ENCODE assay signal across 7 cellular contexts in the genomic region with DNA sequence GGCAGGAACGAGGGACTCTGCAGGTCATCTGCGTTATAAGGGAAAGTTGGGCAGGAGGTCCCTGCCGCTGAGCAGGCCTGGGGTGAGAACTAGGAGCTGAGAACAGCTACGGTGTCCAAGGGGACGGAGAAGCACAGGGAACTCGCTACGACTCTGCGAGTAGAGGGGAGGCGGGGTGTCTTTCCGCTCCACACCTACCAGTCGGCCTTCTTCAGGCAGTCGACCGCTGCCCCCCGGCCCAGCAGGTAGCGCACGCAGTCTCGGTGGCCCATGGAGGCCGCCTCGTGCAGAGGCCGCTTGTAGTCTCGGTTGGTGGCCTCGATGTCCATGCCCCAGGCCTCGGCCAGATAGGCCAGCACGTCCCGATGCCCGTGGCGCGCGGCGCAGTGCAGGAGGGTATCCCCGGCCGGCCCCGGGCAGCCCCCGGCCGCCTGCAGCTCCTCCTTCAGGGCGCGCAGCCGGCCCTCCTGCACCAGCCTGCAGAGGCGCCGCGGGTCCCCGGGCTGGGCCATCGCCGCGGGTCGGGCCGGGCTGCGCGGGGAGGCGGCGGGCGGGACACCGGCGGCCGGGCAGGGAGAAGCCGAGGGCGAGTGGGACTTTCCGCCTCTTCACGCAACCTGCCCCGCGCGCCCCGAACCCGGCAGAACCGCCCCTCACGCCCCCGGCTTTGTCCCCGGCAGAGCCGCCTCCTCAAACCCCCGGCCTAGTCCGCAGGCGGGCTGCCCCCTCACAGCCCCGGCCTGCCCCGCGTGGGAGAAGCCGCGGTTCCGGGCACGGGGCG. TPM values are rescaled to one million over a fixed set of nuclear protein-coding genes. Genes with fewer than 3 reads are reported as not detected.
DNase-seq lines count a peak whose midpoint lies in the region; ATAC-seq and TF ChIP-seq lines count a peak whose summit lies in the region.

No MANE protein-coding gene starts in this region.

- H3K79me1 ChIP-seq in neuronal stem cell (ENCODE audit: low read depth, low read length): peaks cover 6% of the 10 kb centered on the region

- peak overlapping the region; percentile 98 for H3K9ac ChIP-seq in neuronal stem cell (ENCODE audit: low read depth, low read length, poor library complexity)

- H4K8ac ChIP-seq in neuronal stem cell (ENCODE audit: low read depth, low read length): no peak overlapping the region

- no peaks in the 10 kb centered on the region for H3K9me3 ChIP-seq in neuronal stem cell (replicated peaks in 1 of 2; ENCODE audit: control insufficient read depth in 2 of 2, insufficient read depth in 1 of 2, low read depth in 1 of 2, low read length in 2 of 2)
- no peaks in the 10 kb centered on the region for H3K9me3 ChIP-seq in upper lobe of right lung

- H3K14ac ChIP-seq in neuronal stem cell (ENCODE audit: low read length): peak overlapping the region; percentile 97

- H3K4me3 ChIP-seq in foreskin fibroblast (ENCODE audit: low read depth in 1 of 2, low read length in 2 of 2) (peak overlapping the region; percentile 68 to 75), neuronal stem cell (ENCODE audit: low read length in 2 of 2) (peak overlapping the region; percentile 92 to 97), upper lobe of right lung (peak overlapping the region; percentile 97)

- peak overlapping the region; percentile 87 for H4K91ac ChIP-seq in neuronal stem cell (ENCODE audit: low read depth, low read length, poor library complexity)

- peak overlapping the region; percentile 57 for H2AK5ac ChIP-seq in neuronal stem cell (ENCODE audit: low read depth, low read length)

- H3K27me3 Mint-ChIP-seq in activated T-cell treated with anti-CD3 and anti-CD28 coated beads, Interleukin-2, amount 50 U/mL, for 72 hours (ENCODE audit: low read depth): no peaks in the 10 kb centered on the region

- H3K27ac ChIP-seq in neuronal stem cell (replicated peaks; ENCODE audit: low read length): peak overlapping the region; percentile 54
- peak overlapping the region; percentile 81 for H3K27ac ChIP-seq in upper lobe of right lung

- H3K27ac Mint-ChIP-seq in activated T-cell treated with anti-CD3 and anti-CD28 coated beads, Interleukin-2, amount 50 U/mL, for 72 hours: peak overlapping the region; percentile 54

- H3K9me3 Mint-ChIP-seq in activated T-cell treated with anti-CD3 and anti-CD28 coated beads, Interleukin-2, amount 50 U/mL, for 72 hours: no peaks in the 10 kb centered on the region

- peak overlapping the region; percentile 96 for H3K18ac ChIP-seq in neuronal stem cell (ENCODE audit: low read length)

- H3K4me2 ChIP-seq in neuronal stem cell (ENCODE audit: insufficient read depth, low read length, poor library complexity, severe bottlenecking): peak overlapping the region; percentile 96

- peak overlapping the region; percentile 98 for H2AFZ ChIP-seq in neuronal stem cell (ENCODE audit: low read length)

- TF ChIP-seq CTCF in foreskin fibroblast (IDR thresholded peaks at IDR 0.05; ENCODE audit: low read depth, low read length) (no peak), upper lobe of right lung (IDR thresholded peaks at IDR 0.05) (no peak)

- H3K36me3 Mint-ChIP-seq in activated T-cell treated with anti-CD3 and anti-CD28 coated beads, Interleukin-2, amount 50 U/mL, for 72 hours (ENCODE audit: insufficient read depth in 2 of 2): peaks cover 3 to 15% of the 10 kb centered on the region in 2 donors

- peak; percentile 52 for TF ChIP-seq POLR2A in GM18505 (IDR thresholded peaks at IDR 0.05; ENCODE audit: borderline replicate concordance, extremely low read depth, insufficient read depth, insufficient read length)

- H2BK120ac ChIP-seq in neuronal stem cell (ENCODE audit: low read depth, low read length): no peak overlapping the region

- no peak overlapping the region for H2BK12ac ChIP-seq in neuronal stem cell (ENCODE audit: low read length)

- peak; percentile 0 for DNase-seq in NCI-H526 treated with DMSO at 0.1 percent for 48 hours (lab: John Stamatoyannopoulos, UW)
- DNase-seq in activated T-cell treated with anti-CD3 and anti-CD28 coated beads, Interleukin-2, amount 50 U/mL, for 72 hours: peak; percentile 62 to 63
- DNase-seq in foreskin fibroblast: peak in 1 of 2 donors; percentile 56
- peak; percentile 61 for DNase-seq in neuronal stem cell (ENCODE audit: low spot score)
- peak; percentile 74 for DNase-seq in upper lobe of right lung

- WGBS in neuronal stem cell (ENCODE audit: extremely low coverage in 2 of 2, insufficient read length in 2 of 2, insufficient replicate concordance in 1 of 2), 2 donors: no CpG with 5 or more reads among the region's 80 CpGs

- H3K4me1 ChIP-seq in neuronal stem cell (ENCODE audit: control insufficient read depth in 2 of 2, insufficient read depth in 1 of 2, low read depth in 1 of 2, low read length in 2 of 2) (peaks cover 8 to 11% of the 10 kb centered on the region in 2 donors), upper lobe of right lung (peaks cover 35% of the 10 kb centered on the region)

- peak overlapping the region; percentile 95 for H3K23ac ChIP-seq in neuronal stem cell (ENCODE audit: low read depth, low read length, poor library complexity)

- H3K27me3 ChIP-seq in neuronal stem cell (ENCODE audit: control insufficient read depth in 3 of 3, insufficient read depth in 3 of 3, low read depth in 1 of 3, low read length in 3 of 3) (no peaks in the 10 kb centered on the region), upper lobe of right lung (no peaks in the 10 kb centered on the region)

- H3K4me3 Mint-ChIP-seq in activated T-cell treated with anti-CD3 and anti-CD28 coated beads, Interleukin-2, amount 50 U/mL, for 72 hours: peak overlapping the region; percentile 90 to 94

- H2BK5ac ChIP-seq in neuronal stem cell (ENCODE audit: low read length): peak overlapping the region; percentile 49

- peaks cover 9 to 64% of the 10 kb centered on the region in 2 donors for H3K36me3 ChIP-seq in neuronal stem cell (replicated peaks in 1 of 2; ENCODE audit: control insufficient read depth in 2 of 2, insufficient read depth in 2 of 2, low read length in 2 of 2)
- H3K36me3 ChIP-seq in upper lobe of right lung: peaks cover 26% of the 10 kb centered on the region

- H2BK15ac ChIP-seq in neuronal stem cell (ENCODE audit: low read length): no peak overlapping the region

- intact Hi-C loops in upper lobe of right lung (cut with DNase I): no loop called here

- H3K4me1 Mint-ChIP-seq in activated T-cell treated with anti-CD3 and anti-CD28 coated beads, Interleukin-2, amount 50 U/mL, for 72 hours (ENCODE audit: low read depth): peaks cover 50% of the 10 kb centered on the region

- peak overlapping the region; percentile 31 for H3K4ac ChIP-seq in neuronal stem cell (ENCODE audit: low read length)

- ATAC-seq in GM18505 (IDR thresholded peaks at IDR 0.05; ENCODE audit: unreplicated experiment) (peak; percentile 31), HG02623 (IDR thresholded peaks at IDR 0.05; ENCODE audit: unreplicated experiment) (peak; percentile 22), upper lobe of right lung (peak; percentile 32)
- peak; percentile 44 to 46 for ATAC-seq in activated T-cell treated with anti-CD3 and anti-CD28 coated beads, Interleukin-2, amount 50 U/mL, for 72 hours (replicated peaks in 1 of 2)

RNA-seq across cellular contexts. Expression of a gene that starts 0.7 kb away (rescaled TPM):
- total RNA-seq in activated T-cell treated with anti-CD3 and anti-CD28 coated beads, Interleukin-2, amount 50 U/mL, for 72 hours: 1 to 10 TPM; 3.9 to 5.8 TPM
- 5.0 TPM for polyA plus RNA-seq in neuronal stem cell (2013, experiment 1 of 2)
- 4.8 TPM for polyA plus RNA-seq in neuronal stem cell (2013, experiment 2 of 2)
- total RNA-seq in upper lobe of right lung: 4.6 TPM

RNA-seq across cellular contexts. Expression of a gene that starts 1.0 kb away (rescaled TPM):
- total RNA-seq in activated T-cell treated with anti-CD3 and anti-CD28 coated beads, Interleukin-2, amount 50 U/mL, for 72 hours: 10 to 100 TPM; 51.0 to 53.6 TPM
- 23.7 TPM for polyA plus RNA-seq in neuronal stem cell (2013, experiment 1 of 2)
- polyA plus RNA-seq in neuronal stem cell (2013, experiment 2 of 2): 24.3 TPM
- total RNA-seq in upper lobe of right lung: 73.3 TPM
